ENCODE assay signal across 1 cellular context in genomic region chr21:33893917-33894316, GRCh38.
TF ChIP-seq lines count a peak whose summit lies in the region.

No MANE protein-coding gene starts in this region.

TF ChIP-seq in K562, 482 proteins besides CTCF, POLR2A, EP300 and RAD21:
- TF ChIP-seq ZBED1 (IDR thresholded peaks at IDR 0.05) (no peak), ZNF134 (CRISPR knock-in tag; conservative IDR thresholded peaks at IDR 0.05) (no peak), ZFX (CRISPR knock-in tag; IDR thresholded peaks at IDR 0.05) (peak; percentile 27; the same call in 1 of the 2 replicates), ZBTB40 (IDR thresholded peaks at IDR 0.05) (peak; percentile 59; the same call in 1 of the 2 replicates), ZBTB40 (CRISPR knock-in tag; IDR thresholded peaks at IDR 0.05) (no peak), GATA2 (CRISPR knock-in tag; IDR thresholded peaks at IDR 0.05) (peak; percentile 37; the same call in 1 of the 2 replicates)
